In the genomic region with DNA sequence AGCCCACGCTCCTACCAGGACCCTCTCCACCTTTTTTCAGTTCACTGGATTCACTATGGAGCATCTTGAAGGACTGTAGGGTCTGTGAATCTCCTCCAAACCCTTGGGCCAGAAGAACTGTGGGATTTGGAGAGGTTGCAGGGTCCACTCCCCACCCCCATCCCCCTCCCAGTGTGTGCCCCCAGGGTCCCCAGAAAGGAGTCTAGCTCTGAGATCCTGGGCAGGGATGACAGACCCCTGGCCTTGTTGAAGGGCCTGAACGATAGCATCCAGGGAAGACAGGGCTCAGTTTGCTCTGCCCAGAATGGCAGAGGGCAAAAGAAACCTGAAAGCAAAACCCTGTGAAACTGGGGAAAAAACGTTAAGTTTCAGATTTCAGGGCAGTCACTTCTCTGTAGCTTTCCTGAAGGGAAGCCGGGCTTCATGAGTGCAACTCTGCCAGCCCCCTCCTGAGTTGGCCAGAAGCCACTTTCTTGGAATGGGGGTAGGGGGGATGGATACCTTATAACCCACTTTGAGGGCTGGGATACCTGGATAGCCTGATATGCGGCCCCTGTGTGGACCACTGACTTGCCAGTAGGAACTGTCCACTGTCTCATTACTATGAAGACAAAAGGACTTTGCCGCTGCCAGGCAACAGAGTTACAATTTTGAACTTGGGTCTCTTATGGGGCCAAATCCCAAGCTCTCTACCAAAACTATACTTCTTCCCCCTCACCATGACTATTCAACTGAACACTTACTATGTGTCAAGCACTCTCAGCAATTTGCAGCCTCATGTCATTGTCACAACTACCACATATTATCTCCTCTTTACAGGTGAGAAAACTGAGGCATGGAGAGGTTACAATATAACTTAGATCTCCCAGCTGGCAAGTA, we compare ENCODE assay signal across 10 cellular contexts. TPM values are rescaled to one million over a fixed set of nuclear protein-coding genes. Genes with fewer than 3 reads are reported as not detected.
DNase-seq lines count a peak whose midpoint lies in the region; ATAC-seq, FAIRE-seq and TF ChIP-seq lines count a peak whose summit lies in the region.
"Had no signal": no experiment of that assay in that cellular context is flagged by ENCODE, and none has a peak within 500 bp of the region (broad histone marks: within the 10 kb centered on the region; RNA-seq: fewer than 3 reads in every experiment).

No MANE protein-coding gene starts in this region.

- peaks cover 0 to 25% (median 23%) of the 10 kb centered on the region in 11 experiments; a peak in 20 of 22 replicates for H3K36me3 ChIP-seq in BLaER1 treated with 17β-estradiol and CSF1 and Interleukin-3, amounts not matched to agents 10 nM and 100 nM
- H3K36me3 ChIP-seq: SJSA1 had no signal

- H3K9me3 ChIP-seq in BLaER1 treated with 17β-estradiol and CSF1 and Interleukin-3, amounts not matched to agents 10 nM and 100 nM (replicated peaks in 1 of 11): no peaks in the 10 kb centered on the region
- H3K9me3 ChIP-seq: SJSA1 had no signal

- H3K36me3 Mint-ChIP-seq in brain: no peaks in the 10 kb centered on the region
- H3K36me3 Mint-ChIP-seq in natural killer cell treated with Interleukin-12 subunit alpha and Interleukin-12 subunit beta and Interleukin-15 and Interleukin-18, amount 100 ng/mL, for 72 hours: peaks cover 15% of the 10 kb centered on the region

- peaks cover 15% of the 10 kb centered on the region for H3K27me3 Mint-ChIP-seq in brain
- no peaks in the 10 kb centered on the region for H3K27me3 Mint-ChIP-seq in natural killer cell treated with Interleukin-12 subunit alpha and Interleukin-12 subunit beta and Interleukin-15 and Interleukin-18, amount 100 ng/mL, for 72 hours

- no peak for TF ChIP-seq CTCF in brain (conservative IDR thresholded peaks at IDR 0.05)

- peak overlapping the region; percentile 87 to 93 (median 90) for H3K4me3 Mint-ChIP-seq in brain
- H3K4me3 Mint-ChIP-seq in natural killer cell treated with Interleukin-12 subunit alpha and Interleukin-12 subunit beta and Interleukin-15 and Interleukin-18, amount 100 ng/mL, for 72 hours: peak overlapping the region; percentile 91

- peaks cover 5 to 33% (median 30%) of the 10 kb centered on the region in 11 experiments; a peak in 21 of 22 replicates for H4K20me1 ChIP-seq in BLaER1 treated with 17β-estradiol and CSF1 and Interleukin-3, amounts not matched to agents 10 nM and 100 nM

- H3K4me1 ChIP-seq in BLaER1 treated with 17β-estradiol and CSF1 and Interleukin-3, amounts not matched to agents 10 nM and 100 nM: peaks cover 53 to 71% (median 68%) of the 10 kb centered on the region in 10 experiments

- H3K4me3 ChIP-seq in BLaER1 treated with 17β-estradiol and CSF1 and Interleukin-3, amounts not matched to agents 10 nM and 100 nM: peak overlapping the region in 7 of 10 experiments; percentile 86 to 98 (median 88); a peak in 13 of 20 replicates

- peak overlapping the region in 7 of 11 experiments; percentile 63 to 95 (median 92); a peak in 9 of 22 replicates for H3K27ac ChIP-seq in BLaER1 treated with 17β-estradiol and CSF1 and Interleukin-3, amounts not matched to agents 10 nM and 100 nM
- H3K27ac ChIP-seq: SJSA1 had no signal

- peaks cover 0 to 13% (median 0%) of the 10 kb centered on the region in 11 experiments; a peak in 3 of 22 replicates for H3K27me3 ChIP-seq in BLaER1 treated with 17β-estradiol and CSF1 and Interleukin-3, amounts not matched to agents 10 nM and 100 nM
- H3K27me3 ChIP-seq: SJSA1 had no signal

- H3K9ac ChIP-seq in BLaER1 treated with 17β-estradiol and CSF1 and Interleukin-3, amounts not matched to agents 10 nM and 100 nM: peak overlapping the region in 10 of 11 experiments; percentile 79 to 95 (median 93); a peak in 17 of 22 replicates

- peak overlapping the region in 3 of 5 experiments; percentile 71 to 89 (median 87) for H3K27ac Mint-ChIP-seq in brain
- H3K27ac Mint-ChIP-seq in natural killer cell treated with Interleukin-12 subunit alpha and Interleukin-12 subunit beta and Interleukin-15 and Interleukin-18, amount 100 ng/mL, for 72 hours: peak overlapping the region; percentile 99

- DNase-seq in KBM-7: peak; percentile 34
- no peak for DNase-seq in natural killer cell treated with Interleukin-12 subunit alpha and Interleukin-12 subunit beta and Interleukin-15 and Interleukin-18, amount 100 ng/mL, for 72 hours (ENCODE audit: low spot score)
- no peak for DNase-seq in activated gamma-delta T cell treated with Interleukin-2 at 50 U/mL for 16 hours
- DNase-seq in RCC 7860 (ENCODE audit: low spot score): no peak
- DNase-seq in head of caudate nucleus: no peak
- DNase-seq in NCI-H524 (lab: John Stamatoyannopoulos, UW): no peak
- DNase-seq: NCI-H2107 had no signal

- peaks cover 0 to 5% (median 0%) of the 10 kb centered on the region in 5 experiments for H3K9me3 Mint-ChIP-seq in brain
- H3K9me3 Mint-ChIP-seq in natural killer cell treated with Interleukin-12 subunit alpha and Interleukin-12 subunit beta and Interleukin-15 and Interleukin-18, amount 100 ng/mL, for 72 hours: no peaks in the 10 kb centered on the region

- H3K4me2 ChIP-seq in BLaER1 treated with 17β-estradiol and CSF1 and Interleukin-3, amounts not matched to agents 10 nM and 100 nM: peak overlapping the region in 10 of 11 experiments; percentile 6 to 100 (median 95); a peak in 18 of 22 replicates

- intact Hi-C loops in head of caudate nucleus (cut with DNase I): loop anchor here (5.0 kb wide), 1 partner anchor 41 kb away; no protein-coding TSS in a partner anchor

- H3K4me1 Mint-ChIP-seq in brain: peaks cover 55% of the 10 kb centered on the region
- H3K4me1 Mint-ChIP-seq in natural killer cell treated with Interleukin-12 subunit alpha and Interleukin-12 subunit beta and Interleukin-15 and Interleukin-18, amount 100 ng/mL, for 72 hours (ENCODE audit: low read depth in 2 of 2): peaks cover 63 to 70% of the 10 kb centered on the region in 2 donors

- in situ Hi-C loops in KBM-7 (cut with MboI; ENCODE audit: low pct_unique_long_range_greater_than_20kb, low sequenced_read_pairs): no loop called here

- no peak for FAIRE-seq in RCC 7860 (lab: Jason Lieb, UNC)

- ATAC-seq in natural killer cell treated with Interleukin-12 subunit alpha and Interleukin-12 subunit beta and Interleukin-15 and Interleukin-18, amount 100 ng/mL, for 72 hours: no peak

RNA-seq across cellular contexts. Expression of gene CISH, which starts 1.6 kb away (rescaled TPM):
- 2.2 TPM for polyA plus RNA-seq in brain (ENCODE audit: insufficient read depth, low read depth, low replicate concordance)
- total RNA-seq in natural killer cell treated with Interleukin-12 subunit alpha and Interleukin-12 subunit beta and Interleukin-15 and Interleukin-18, amount 100 ng/mL, for 72 hours: 100 to 1,000 TPM; 146 to 151 TPM

RNA-seq across cellular contexts. Expression of gene MAPKAPK3, which starts 3.7 kb away (rescaled TPM):
- polyA plus RNA-seq in brain (ENCODE audit: insufficient read depth, low read depth, low replicate concordance): 11.5 TPM
- total RNA-seq in natural killer cell treated with Interleukin-12 subunit alpha and Interleukin-12 subunit beta and Interleukin-15 and Interleukin-18, amount 100 ng/mL, for 72 hours: 100 to 1,000 TPM in 1 of 2 donors, 10 to 100 TPM in 1; 84.8 to 106 TPM

RNA-seq across cellular contexts. Expression of gene HEMK1, which starts 43.9 kb away (rescaled TPM):
- 12.9 TPM for polyA plus RNA-seq in brain (ENCODE audit: insufficient read depth, low read depth, low replicate concordance)
- 10 to 100 TPM; 31.5 to 48.4 TPM for total RNA-seq in natural killer cell treated with Interleukin-12 subunit alpha and Interleukin-12 subunit beta and Interleukin-15 and Interleukin-18, amount 100 ng/mL, for 72 hours

RNA-seq across cellular contexts. Expression of gene C3orf18, which starts 45.7 kb away (rescaled TPM):
- polyA plus RNA-seq in brain (ENCODE audit: insufficient read depth, low read depth, low replicate concordance): 13.4 TPM
- total RNA-seq in natural killer cell treated with Interleukin-12 subunit alpha and Interleukin-12 subunit beta and Interleukin-15 and Interleukin-18, amount 100 ng/mL, for 72 hours: 1 to 10 TPM; 5.1 to 6.2 TPM
